In genomic region chr7:100082978-100083377, GRCh38 we compare ENCODE assay signal across 10 cellular contexts. TPM values are rescaled to one million over a fixed set of nuclear protein-coding genes. Genes with fewer than 3 reads are reported as not detected.
A peak's percentile ranks its signal among the peaks of the same experiment; 100 is the strongest.
DNase-seq lines count a peak whose midpoint lies in the region; ATAC-seq and TF ChIP-seq lines count a peak whose summit lies in the region.
"Had no signal": no experiment of that assay in that cellular context is flagged by ENCODE, and none has a peak within 500 bp of the region (broad histone marks: within the 10 kb centered on the region; RNA-seq: fewer than 3 reads in every experiment).

No MANE protein-coding gene starts in this region.

- POLR2A ChIA-PET in MCF 10A (lab: Yijun Ruan, JAX) = interaction anchor here (1.1 kb wide), 1 partner anchor 89 kb away, joined by 4 read pairs; no protein-coding TSS in a partner anchor
- POLR2A ChIA-PET in activated CD8-positive, alpha-beta T cell treated with anti-CD3 and anti-CD28 coated beads for 36 hours (lab: Charles Lee) = interaction anchor here (0.6 to 3.1 kb wide), 10 partner anchors 9 to 801 kb away, joined by 3 to 25 read pairs (median 5); partner anchors contain the start of gene MCM7

- intact Hi-C loops in MCF 10A (cut with micrococcal nuclease) (loop anchor here (10.0 kb wide), 1 partner anchor 168 kb away; the partner anchor contains the start of gene TRIM4), mammary epithelial cell (cut with micrococcal nuclease) (loop anchor here (5.0 kb wide), 1 partner anchor 44 kb away; the partner anchor contains the start of gene MBLAC1), stomach (cut with DNase I; ENCODE audit: low total_unique reads) (no loop called here)
- intact Hi-C loops in activated CD8-positive, alpha-beta T cell treated with anti-CD3 and anti-CD28 coated beads for 36 hours (cut with micrococcal nuclease) = loop anchor here (5.0 to 10.0 kb wide), 2 partner anchors 91 to 168 kb away; partner anchors contain the start of gene TRIM4

- dilution Hi-C loops in mammary epithelial cell (cut with HindIII; ENCODE audit: low sequenced_read_pairs) = no loop called here

- peak; percentile 0 for ATAC-seq in activated CD8-positive, alpha-beta T cell treated with anti-CD3 and anti-CD28 coated beads for 36 hours
- no peak for ATAC-seq in HG02571 (IDR thresholded peaks at IDR 0.05; ENCODE audit: unreplicated experiment)

- TF ChIP-seq CTCF in MCF 10A (IDR thresholded peaks at IDR 0.05; ENCODE audit: unreplicated experiment) (no peak), mammary epithelial cell (conservative IDR thresholded peaks at IDR 0.05 in 1 of 2, IDR thresholded peaks at IDR 0.05 in 1 of 2; ENCODE audit: extremely low read depth in 1 of 2, insufficient read depth in 1 of 2, low read depth in 1 of 2, low read length in 2 of 2) (no peak), stomach (IDR thresholded peaks at IDR 0.05) (no peak)
- no peak for TF ChIP-seq CTCF in activated CD8-positive, alpha-beta T cell treated with anti-CD3 and anti-CD28 coated beads for 36 hours (IDR thresholded peaks at IDR 0.05)

- in situ Hi-C loops in mammary epithelial cell (cut with MboI; ENCODE audit: low sequenced_read_pairs in 2 of 2) = no loop called here

- no peaks in the 10 kb centered on the region for H3K27me3 Mint-ChIP-seq in MCF 10A (ENCODE audit: insufficient read depth, unreplicated experiment)
- H3K27me3 Mint-ChIP-seq in activated CD8-positive, alpha-beta T cell treated with anti-CD3 and anti-CD28 coated beads for 36 hours = no peaks in the 10 kb centered on the region

- no TSS peak for BruUV-seq in MCF 10A (replicated peaks; lab: Mats Ljungman, UMichigan)
- no TSS peak for BruUV-seq in mammary epithelial cell (replicated peaks; lab: Mats Ljungman, UMichigan)

- no peak for TF ChIP-seq POLR2A in stomach (IDR thresholded peaks at IDR 0.05)

- no peak overlapping the region for H2AFZ ChIP-seq in mammary epithelial cell (ENCODE audit: low read depth, low read length)

- H3K27ac ChIP-seq in mammary epithelial cell (ENCODE audit: insufficient read depth, low read depth, low read length) (no peak overlapping the region), iPS-20b (ENCODE audit: low read length) (no peak overlapping the region), stomach (peak overlapping the region in 4 of 5 donors; percentile 83 to 93 (median 89))

- peaks cover 21% of the 10 kb centered on the region for H3K4me1 ChIP-seq in mammary epithelial cell (ENCODE audit: insufficient read depth, low read length)
- peaks cover 8% of the 10 kb centered on the region; the same call in 1 of the 2 replicates for H3K4me1 ChIP-seq in iPS-20b (ENCODE audit: insufficient read depth, low read length)
- peaks cover 31 to 56% (median 43%) of the 10 kb centered on the region in 4 donors for H3K4me1 ChIP-seq in stomach

- H3K36me3 ChIP-seq in mammary epithelial cell (ENCODE audit: insufficient read depth, low read length) (peaks cover 7% of the 10 kb centered on the region), iPS-20b (ENCODE audit: insufficient read depth, low read depth, low read length) (peaks cover 22% of the 10 kb centered on the region), stomach (peaks cover 0 to 18% (median 17%) of the 10 kb centered on the region in 4 donors)

- CTCF ChIA-PET in MCF 10A (lab: Yijun Ruan, JAX) = interaction anchor here (0.6 to 1.3 kb wide), 11 partner anchors 11 to 167 kb away, joined by 3 to 14 read pairs (median 3); partner anchors contain the start of gene ZKSCAN1
- CTCF ChIA-PET in mammary epithelial cell (lab: Charles Lee; ENCODE audit: low non-redundant PET) = interaction anchor here (0.7 kb wide), 4 partner anchors 66 to 371 kb away, joined by 3 to 4 read pairs (median 3); partner anchors contain the start of gene LAMTOR4
- CTCF ChIA-PET in activated CD8-positive, alpha-beta T cell treated with anti-CD3 and anti-CD28 coated beads for 36 hours (lab: Charles Lee) = interaction anchor here (0.8 to 1.2 kb wide), 6 partner anchors 11 to 169 kb away, joined by 3 to 4 read pairs (median 3); partner anchors contain the start of genes TRIM4 and ZSCAN21

- no peaks in the 10 kb centered on the region for H3K27me3 ChIP-seq in mammary epithelial cell (ENCODE audit: insufficient read depth, low read length)
- H3K27me3 ChIP-seq in iPS-20b (ENCODE audit: insufficient read depth, low read length) = no peaks in the 10 kb centered on the region
- no peaks in the 10 kb centered on the region for H3K27me3 ChIP-seq in stomach

- peaks cover 36% of the 10 kb centered on the region for H3K79me2 ChIP-seq in mammary epithelial cell (ENCODE audit: insufficient read depth, low read length)

- no peaks in the 10 kb centered on the region for H4K20me1 ChIP-seq in mammary epithelial cell (ENCODE audit: insufficient read depth, low read length)

- TF ChIP-seq EP300 in stomach (IDR thresholded peaks at IDR 0.05) = no peak

- H3K4me3 ChIP-seq in mammary epithelial cell (replicated peaks in 1 of 3; ENCODE audit: insufficient read depth in 1 of 3, low read depth in 2 of 3, low read length in 3 of 3) (no peak overlapping the region), iPS-20b (ENCODE audit: low read length) (peak overlapping the region; percentile 68; the same call in 1 of the 2 replicates), stomach (no peak overlapping the region)
- H3K4me3 ChIP-seq: mucosa of descending colon had no signal

- H3K4me1 Mint-ChIP-seq in MCF 10A (ENCODE audit: insufficient read depth, unreplicated experiment) = peaks cover 12% of the 10 kb centered on the region
- peaks cover 22% of the 10 kb centered on the region for H3K4me1 Mint-ChIP-seq in activated CD8-positive, alpha-beta T cell treated with anti-CD3 and anti-CD28 coated beads for 36 hours (ENCODE audit: low read depth)

- no peaks in the 10 kb centered on the region for H3K9me3 Mint-ChIP-seq in MCF 10A (ENCODE audit: unreplicated experiment)
- no peaks in the 10 kb centered on the region for H3K9me3 Mint-ChIP-seq in activated CD8-positive, alpha-beta T cell treated with anti-CD3 and anti-CD28 coated beads for 36 hours

- 98% methylated on average over 4 of the region's 4 CpGs for WGBS in mammary epithelial cell (ENCODE audit: low coverage, missing lambda C conversion rate)
- WGBS in stomach, 5 donors = 57 to 61% (median 59%) methylated on average over 4 of the region's 4 CpGs

- H3K9ac ChIP-seq in mammary epithelial cell (ENCODE audit: insufficient read depth, low read length) (no peak overlapping the region), iPS-20b (ENCODE audit: low read depth, low read length) (no peak overlapping the region; the same call in 1 of the 2 replicates)

- H3K4me2 ChIP-seq in mammary epithelial cell (ENCODE audit: insufficient read depth, low read depth, low read length) = no peak overlapping the region

- H3K4me3 Mint-ChIP-seq in MCF 10A (ENCODE audit: unreplicated experiment) = no peak overlapping the region
- peak overlapping the region; percentile 87 for H3K4me3 Mint-ChIP-seq in activated CD8-positive, alpha-beta T cell treated with anti-CD3 and anti-CD28 coated beads for 36 hours

- H3K9me3 ChIP-seq in mammary epithelial cell (replicated peaks; ENCODE audit: insufficient read depth, low read length) (no peaks in the 10 kb centered on the region), iPS-20b (ENCODE audit: insufficient read depth, low read depth, low read length) (no peaks in the 10 kb centered on the region), stomach (no peaks in the 10 kb centered on the region)
- H3K9me3 ChIP-seq: mucosa of descending colon had no signal

- H3K27ac Mint-ChIP-seq in MCF 10A (ENCODE audit: low read depth, unreplicated experiment) = peak overlapping the region; percentile 17
- peak overlapping the region; percentile 11 for H3K27ac Mint-ChIP-seq in activated CD8-positive, alpha-beta T cell treated with anti-CD3 and anti-CD28 coated beads for 36 hours

- DNase-seq in MCF 10A (ENCODE audit: unreplicated experiment) (no peak), mammary epithelial cell (no peak), stomach (no peak), HuH-7.5 (ENCODE audit: low spot score) (no peak)
- DNase-seq in activated CD8-positive, alpha-beta T cell treated with anti-CD3 and anti-CD28 coated beads for 36 hours = no peak
- DNase-seq in activated effector memory CD4-positive, alpha-beta T cell treated with anti-CD3 and anti-CD28 coated beads, Interleukin-2, amount 50 U/mL, for 16 hours = no peak
- DNase-seq: NCI-H2171 treated with DMSO at 0.1 percent for 48 hours had no signal

- H3K36me3 Mint-ChIP-seq in MCF 10A (ENCODE audit: insufficient read depth, unreplicated experiment) = peaks cover 22% of the 10 kb centered on the region
- peaks cover 13% of the 10 kb centered on the region for H3K36me3 Mint-ChIP-seq in activated CD8-positive, alpha-beta T cell treated with anti-CD3 and anti-CD28 coated beads for 36 hours (ENCODE audit: low read depth)

RNA-seq across cellular contexts. Expression of gene ZNF3, which starts 1.5 kb away (rescaled TPM):
- 23.7 and 24.8 TPM in 2 replicates for total RNA-seq in MCF 10A (2022)
- 10 to 100 TPM; 22.6 to 28.7 TPM for total RNA-seq in mammary epithelial cell
- 12.4 TPM for polyA plus RNA-seq in mammary epithelial cell
- 14.2 TPM for polyA minus RNA-seq in mammary epithelial cell
- total RNA-seq in activated CD8-positive, alpha-beta T cell treated with anti-CD3 and anti-CD28 coated beads for 36 hours = 10 to 100 TPM; 16.4 to 18.9 TPM
- 10 to 100 TPM; 15.2 to 42.0 (median 37.8) TPM for total RNA-seq in stomach
- polyA plus RNA-seq in stomach = 10 to 100 TPM; 12.4 to 19.6 (median 13.5) TPM

RNA-seq across cellular contexts. Expression of gene COPS6, which starts 5.8 kb away (rescaled TPM):
- total RNA-seq in MCF 10A (2022) (85.2 and 103 TPM in 2 replicates), mammary epithelial cell (100 to 1,000 TPM in 1 of 2 donors, 10 to 100 TPM in 1; 32.7 to 106 TPM), stomach (100 to 1,000 TPM in 1 of 5 donors, 10 to 100 TPM in 4; 34.2 to 197 (median 87.5) TPM)
- polyA plus RNA-seq in mammary epithelial cell (156 TPM), stomach (100 to 1,000 TPM in 2 of 3 donors, 10 to 100 TPM in 1; 90.0 to 125 (median 117) TPM)
- polyA minus RNA-seq in mammary epithelial cell = 164 TPM
- 10 to 100 TPM; 81.3 to 86.3 TPM for total RNA-seq in activated CD8-positive, alpha-beta T cell treated with anti-CD3 and anti-CD28 coated beads for 36 hours

RNA-seq across cellular contexts. Expression of gene MCM7, which starts 18.2 kb away (rescaled TPM):
- total RNA-seq in MCF 10A (2022) = 38.5 and 67.8 TPM in 2 replicates
- total RNA-seq in mammary epithelial cell = 100 to 1,000 TPM in 1 of 2 donors, 10 to 100 TPM in 1; 16.0 to 114 TPM
- 163 TPM for polyA plus RNA-seq in mammary epithelial cell
- polyA minus RNA-seq in mammary epithelial cell = 137 TPM
- 100 to 1,000 TPM; 456 to 476 TPM for total RNA-seq in activated CD8-positive, alpha-beta T cell treated with anti-CD3 and anti-CD28 coated beads for 36 hours
- total RNA-seq in stomach = 100 to 1,000 TPM in 1 of 5 donors, 10 to 100 TPM in 4; 41.3 to 104 (median 88.9) TPM
- polyA plus RNA-seq in stomach = 10 to 100 TPM; 39.6 to 54.5 (median 46.4) TPM

RNA-seq across cellular contexts. Expression of gene AP4M1, which starts 18.5 kb away (rescaled TPM):
- 13.5 and 13.6 TPM in 2 replicates for total RNA-seq in MCF 10A (2022)
- total RNA-seq in mammary epithelial cell = 10 to 100 TPM; 13.0 to 17.4 TPM
- 14.9 TPM for polyA plus RNA-seq in mammary epithelial cell
- polyA minus RNA-seq in mammary epithelial cell = 2.8 TPM
- total RNA-seq in activated CD8-positive, alpha-beta T cell treated with anti-CD3 and anti-CD28 coated beads for 36 hours = 10 to 100 TPM in 1 of 2 experiments, 1 to 10 TPM in 1; 9.8 to 10.9 TPM
- 100 to 1,000 TPM in 1 of 5 donors, 10 to 100 TPM in 3, 1 to 10 TPM in 1; 8.4 to 103 (median 19.6) TPM for total RNA-seq in stomach
- polyA plus RNA-seq in stomach = 10 to 100 TPM; 14.7 to 24.3 (median 21.3) TPM

RNA-seq across cellular contexts. Expression of gene ZSCAN21, which starts 33.4 kb away (rescaled TPM):
- total RNA-seq in MCF 10A (2022) (13.8 and 14.7 TPM in 2 replicates), mammary epithelial cell (10 to 100 TPM; 10.8 to 15.0 TPM), stomach (10 to 100 TPM in 4 of 5 donors, 1 to 10 TPM in 1; 6.4 to 48.4 (median 14.6) TPM)
- polyA plus RNA-seq in mammary epithelial cell (7.9 TPM), stomach (1 to 10 TPM; 5.4 to 7.0 (median 6.8) TPM)
- polyA minus RNA-seq in mammary epithelial cell = 2.7 TPM
- 1 to 10 TPM; 6.3 to 6.9 TPM for total RNA-seq in activated CD8-positive, alpha-beta T cell treated with anti-CD3 and anti-CD28 coated beads for 36 hours

Comparison
In these comparisons a context has a peak if more than half of its experiments do, and no peak if none do; other contexts are left out.
1. H3K27ac ChIP-seq: peak in stomach (4 of 5); none in mammary epithelial cell (single experiment) and iPS-20b (single experiment).